In the genomic region with DNA sequence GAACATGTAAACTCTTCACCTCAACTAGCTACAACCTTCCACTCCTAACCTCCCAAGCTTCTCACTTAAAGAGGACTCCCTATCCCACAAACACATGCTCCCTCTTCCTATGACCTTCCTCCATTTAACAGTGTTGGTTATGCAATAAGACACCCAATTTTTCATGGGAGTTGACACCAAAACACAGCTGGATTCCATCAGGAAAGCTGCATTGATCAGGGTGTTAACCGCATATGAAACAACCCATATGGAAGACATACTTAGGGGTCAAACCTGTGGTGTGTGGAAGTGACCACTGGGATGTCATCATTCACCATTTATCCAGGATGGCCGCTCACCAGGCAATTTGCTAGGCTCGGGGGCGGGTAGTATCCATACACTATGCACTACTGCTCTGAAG, we compare ENCODE assay signal across 1 cellular context.
TF ChIP-seq lines count a peak whose summit lies in the region.

No MANE protein-coding gene starts in this region.

TF ChIP-seq in HepG2, 621 proteins besides CTCF, POLR2A, EP300 and RAD21:
- TF ChIP-seq CEBPB (IDR thresholded peaks at IDR 0.05; ENCODE audit: borderline replicate concordance, low read depth, low read length) (0 out of 2 replicates have a peak, but pooled peaks have one; percentile 8), ATF1 (CRISPR knock-in tag; IDR thresholded peaks at IDR 0.05) (no peak)
